Comparison of ENCODE assay signal across 8 cellular contexts in genomic region chr14:68607081-68607851, GRCh38.
DNase-seq lines count a peak whose midpoint lies in the region; ATAC-seq and TF ChIP-seq lines count a peak whose summit lies in the region.
"Had no signal": no experiment of that assay in that cellular context is flagged by ENCODE, and none has a peak within 500 bp of the region (broad histone marks: within the 10 kb centered on the region; RNA-seq: fewer than 3 reads in every experiment).

No MANE protein-coding gene starts in this region.

- 56% methylated on average over 9 of the region's 16 CpGs for WGBS in right lobe of liver (ENCODE audit: insufficient coverage, low coverage, low lambda C conversion rate, missing lambda C conversion rate)

- peaks cover under 1 to 14% (median 5%) of the 10 kb centered on the region in 5 experiments for H3K9me3 Mint-ChIP-seq in brain

- H3K9me3 ChIP-seq in right lobe of liver = no peaks in the 10 kb centered on the region
- H3K9me3 ChIP-seq: body of pancreas had no signal

- peak overlapping the region in 3 of 5 experiments; percentile 86 to 96 (median 90) for H3K27ac Mint-ChIP-seq in brain

- H3K27me3 Mint-ChIP-seq in brain = no peaks in the 10 kb centered on the region

- ATAC-seq in right lobe of liver (peak; percentile 29 to 61 (median 52)), GM21526 (IDR thresholded peaks at IDR 0.05; ENCODE audit: low FRiP score, unreplicated experiment) (no peak), HG03565 (IDR thresholded peaks at IDR 0.05; ENCODE audit: unreplicated experiment) (no peak), GM19397 (IDR thresholded peaks at IDR 0.05; ENCODE audit: unreplicated experiment) (no peak)
- ATAC-seq: body of pancreas had no signal

- peak; percentile 27 for DNase-seq in NCI-H510A (lab: John Stamatoyannopoulos, UW)
- DNase-seq in right lobe of liver = no peak

- H3K27ac ChIP-seq in right lobe of liver (peak overlapping the region; percentile 36 to 72 (median 69)), temporal lobe (ENCODE audit: low read depth, low read length) (peak overlapping the region; percentile 67)

- TF ChIP-seq CTCF in brain (conservative IDR thresholded peaks at IDR 0.05) (no peak), right lobe of liver (IDR thresholded peaks at IDR 0.05) (no peak)

- H3K4me1 Mint-ChIP-seq in brain = peaks cover 39% of the 10 kb centered on the region

- no peak for TF ChIP-seq POLR2A in right lobe of liver (IDR thresholded peaks at IDR 0.05)

- no peaks in the 10 kb centered on the region for H3K27me3 ChIP-seq in right lobe of liver
- H3K27me3 ChIP-seq: body of pancreas had no signal

- intact Hi-C loops in right lobe of liver (cut with DNase I) = no loop called here

- H3K36me3 ChIP-seq in right lobe of liver = no peaks in the 10 kb centered on the region

- peak overlapping the region in 1 of 5 experiments; percentile 5 for H3K4me3 Mint-ChIP-seq in brain

- H3K4me3 ChIP-seq in right lobe of liver = no peak overlapping the region
- H3K4me3 ChIP-seq: body of pancreas had no signal

- peaks cover 0 to 20% (median 3%) of the 10 kb centered on the region in 4 donors for H3K4me1 ChIP-seq in right lobe of liver

- peaks cover 1% of the 10 kb centered on the region for H3K36me3 Mint-ChIP-seq in brain

Comparison
In these comparisons a context has a peak if more than half of its experiments do, and no peak if none do; other contexts are left out.
1. ATAC-seq: peak in right lobe of liver (4 of 4); none in GM21526 (single experiment), HG03565 (single experiment) and GM19397 (single experiment).